In the genomic region with DNA sequence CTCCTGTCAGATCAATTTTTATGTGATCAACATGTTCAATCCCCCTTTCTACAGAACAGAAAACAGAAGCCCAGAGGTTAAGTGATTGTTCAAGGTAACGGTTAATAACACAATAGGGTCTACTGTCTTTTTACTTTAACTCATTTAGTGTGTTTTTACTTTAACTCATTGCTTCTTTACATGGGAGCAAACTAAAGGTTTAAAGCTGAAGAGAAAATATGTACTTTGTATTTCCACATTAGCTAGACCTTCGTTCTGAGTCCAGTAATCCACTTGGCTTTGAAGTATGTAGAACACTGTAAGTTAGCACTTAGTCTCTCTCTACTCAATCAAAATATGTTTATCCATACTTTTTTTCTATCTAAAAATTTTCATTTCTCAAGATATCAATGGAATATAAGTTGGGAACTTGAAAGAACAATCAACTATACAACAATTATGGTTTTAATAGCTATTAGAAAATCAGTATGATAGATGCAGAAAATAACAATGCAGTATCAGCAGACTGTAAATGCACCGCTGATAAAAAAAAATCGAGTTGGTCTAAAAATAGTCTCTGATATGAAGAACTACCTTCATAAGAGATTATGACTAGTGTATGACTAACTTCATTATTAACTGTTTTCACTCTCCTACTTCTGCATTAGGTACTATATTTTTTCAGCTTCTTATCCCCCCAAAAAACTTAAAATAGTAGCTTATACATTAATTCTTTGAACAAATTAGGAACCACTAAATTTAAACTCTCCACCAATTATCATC, we compare ENCODE assay signal across 30 cellular contexts. TPM values are rescaled to one million over a fixed set of nuclear protein-coding genes. Genes with fewer than 3 reads are reported as not detected.
DNase-seq lines count a peak whose midpoint lies in the region; ATAC-seq, FAIRE-seq and TF ChIP-seq lines count a peak whose summit lies in the region.
"Had no signal": no experiment of that assay in that cellular context is flagged by ENCODE, and none has a peak within 500 bp of the region (broad histone marks: within the 10 kb centered on the region; RNA-seq: fewer than 3 reads in every experiment).

No MANE protein-coding gene starts in this region.

- H2BK120ac ChIP-seq in trophoblast cell (ENCODE audit: insufficient read depth, low read length, poor library complexity): no peak overlapping the region

- TF ChIP-seq RAD21 in HepG2 (CRISPR knock-in tag; IDR thresholded peaks at IDR 0.05): no peak

- H3K79me1 ChIP-seq in trophoblast cell (ENCODE audit: low read length): no peaks in the 10 kb centered on the region

- POLR2A ChIA-PET in HepG2 (lab: Yijun Ruan, JAX): interaction anchor here (1.3 kb wide), 1 partner anchor 20 kb away, joined by 5 read pairs; no protein-coding TSS in a partner anchor

- H4K91ac ChIP-seq in trophoblast cell (ENCODE audit: low read depth, low read length): no peak overlapping the region

- TF ChIP-seq EP300 in HepG2 (IDR thresholded peaks at IDR 0.05; ENCODE audit: low read depth in 2 of 2, low read length in 2 of 2): peak; percentile 44 to 90; a peak in 3 of 4 replicates
- TF ChIP-seq EP300 in HepG2 (CRISPR knock-in tag; IDR thresholded peaks at IDR 0.05; ENCODE audit: borderline replicate concordance): no peak

- no peak overlapping the region for H2BK12ac ChIP-seq in trophoblast cell (ENCODE audit: low read length)

- peak; percentile 17 for FAIRE-seq in GM12892 (lab: Jason Lieb, UNC)
- no peak for FAIRE-seq in bronchial epithelial cell (lab: Jason Lieb, UNC)
- peak; percentile 73 for FAIRE-seq in HepG2 (lab: Jason Lieb, UNC)
- FAIRE-seq: colon had no signal

- intact Hi-C loops in HepG2 (cut with micrococcal nuclease; ENCODE audit: unreplicated experiment): loop anchor here (5.0 kb wide), 1 partner anchor 60 kb away; no protein-coding TSS in a partner anchor

- ATAC-seq in HepG2: peak; percentile 97
- no peak for ATAC-seq in HG03280 (IDR thresholded peaks at IDR 0.05; ENCODE audit: unreplicated experiment)
- ATAC-seq: naive thymus-derived CD4-positive, alpha-beta T cell had no signal

- TF ChIP-seq CTCF in bronchial epithelial cell (IDR thresholded peaks at IDR 0.05; ENCODE audit: insufficient read depth, low read length, severe bottlenecking): no peak
- TF ChIP-seq CTCF in HepG2 (CRISPR knock-in tag; IDR thresholded peaks at IDR 0.05): no peak

- TF ChIP-seq POLR2A in GM12892 (IDR thresholded peaks at IDR 0.05; ENCODE audit: low read depth, low read length): no peak
- no peak for TF ChIP-seq POLR2A in HepG2 (IDR thresholded peaks at IDR 0.05; ENCODE audit: insufficient read depth in 1 of 2, low read depth in 2 of 2, low read length in 2 of 2)

- H3K23ac ChIP-seq in trophoblast cell (ENCODE audit: low read length): no peak overlapping the region

- 0 out of 2 replicates have a peak overlapping the region, but pooled peaks have one; percentile 4 for H3K9ac ChIP-seq in HepG2 (ENCODE audit: insufficient read depth, low read depth, low read length)
- no peak overlapping the region for H3K9ac ChIP-seq in trophoblast cell (ENCODE audit: low read length)

- CTCF ChIA-PET in HepG2 (lab: Yijun Ruan, JAX; ENCODE audit: low intra/inter-chr PET ratio, low total read pairs): no interaction called here

- BruUV-seq in HepG2 (replicated peaks; lab: Mats Ljungman, UMichigan): no TSS peak

- in situ Hi-C loops in HepG2 (cut with HindIII; ENCODE audit: extremely low pct_ligation_motif_present, low pct_unique_long_range_greater_than_20kb): no loop called here

- H3K18ac ChIP-seq in trophoblast cell (ENCODE audit: low read length): no peak overlapping the region

- 26% methylated on average over 4 of the region's 4 CpGs for WGBS in HepG2 (ENCODE audit: low lambda C conversion rate)
- no CpG with 5 or more reads among the region's 4 CpGs for WGBS in trophoblast cell (ENCODE audit: extremely low coverage, insufficient coverage, insufficient read length)

- H3K4me1 ChIP-seq in HepG2 (ENCODE audit: insufficient read depth, low read length): peaks cover 53% of the 10 kb centered on the region
- no peaks in the 10 kb centered on the region for H3K4me1 ChIP-seq in trophoblast cell (ENCODE audit: control insufficient read depth in 1 of 2, insufficient read depth in 2 of 2, low read length in 2 of 2)
- H3K4me1 ChIP-seq: breast epithelium, HAP-1, prostate gland had no signal

- H4K12ac ChIP-seq in trophoblast cell (ENCODE audit: low read depth, low read length): no peak overlapping the region

- H3K79me2 ChIP-seq in HepG2 (ENCODE audit: insufficient read depth, low read length) (peaks cover 4% of the 10 kb centered on the region), trophoblast cell (ENCODE audit: control insufficient read depth, insufficient read depth, low read length, poor library complexity) (no peaks in the 10 kb centered on the region)

- H2AFZ ChIP-seq in HepG2 (ENCODE audit: low read length) (no peak overlapping the region), trophoblast cell (ENCODE audit: insufficient read depth, low read length, poor library complexity) (no peak overlapping the region)
- H2AFZ ChIP-seq: PC-9 had no signal

- no peak overlapping the region for H3K4ac ChIP-seq in trophoblast cell (ENCODE audit: low read depth, low read length)

- H3K14ac ChIP-seq in trophoblast cell (ENCODE audit: low read length): no peak overlapping the region

- no peak overlapping the region for H2BK5ac ChIP-seq in trophoblast cell (ENCODE audit: low read depth, low read length, poor library complexity)

- H3K4me3 ChIP-seq in bronchial epithelial cell (ENCODE audit: low read depth, low read length) (no peak overlapping the region), HepG2 (replicated peaks in 1 of 3; ENCODE audit: insufficient read depth in 1 of 3, low read depth in 2 of 3, low read length in 3 of 3) (peak overlapping the region in 1 of 3 experiments; percentile 5; a peak in 1 of 6 replicates), trophoblast cell (ENCODE audit: low read depth, low read length) (no peak overlapping the region)
- H3K4me3 ChIP-seq: breast epithelium, HAP-1, left ventricle myocardium inferior, MG63, PC-9, prostate gland, sigmoid colon, tibial nerve had no signal

- H3K9me3 ChIP-seq in HepG2 (ENCODE audit: low read length) (no peaks in the 10 kb centered on the region), trophoblast cell (ENCODE audit: insufficient read depth, low read depth, low read length) (no peaks in the 10 kb centered on the region)
- H3K9me3 ChIP-seq: breast epithelium, HAP-1, left ventricle myocardium inferior, MG63, prostate gland, sigmoid colon, tibial nerve had no signal

- H3K4me2 ChIP-seq in HepG2 (ENCODE audit: low read depth, low read length) (peak overlapping the region; percentile 53), trophoblast cell (ENCODE audit: low read length) (no peak overlapping the region)
- H3K4me2 ChIP-seq: PC-9 had no signal

- H4K20me1 ChIP-seq in HepG2 (ENCODE audit: insufficient read depth, low read length): no peaks in the 10 kb centered on the region

- DNase-seq in GM12892 (ENCODE audit: insufficient read length): no peak
- DNase-seq in LHCN-M2 (ENCODE audit: low read depth): peak; percentile 11
- DNase-seq in bronchial epithelial cell (ENCODE audit: low read depth): peak; percentile 68
- peak; percentile 79 for DNase-seq in HepG2 (ENCODE audit: low spot score)
- no peak for DNase-seq in trophoblast cell
- DNase-seq in DMS153 (lab: John Stamatoyannopoulos, UW): no peak
- no peak for DNase-seq in NCI-H2081 treated with DMSO at 0.1 percent for 48 hours (lab: John Stamatoyannopoulos, UW)
- DNase-seq: activated CD4-positive, alpha-beta memory T cell treated with anti-CD3 and anti-CD28 coated beads, Interleukin-2, amount 10 ng/mL, durations not matched to agents 7 days and 5 days; activated CD8-positive, alpha-beta memory T cell treated with anti-CD3 and anti-CD28 coated beads, Interleukin-2, amount 50 U/mL, for 4 hours; activated naive CD4-positive, alpha-beta T cell treated with anti-CD3 and anti-CD28 coated beads for 36 hours; CD8-positive, alpha-beta memory T cell; DMS 273 treated with DMSO at 0.1 percent for 48 hours; hypothalamus; left ventricle myocardium inferior; MG63; naive thymus-derived CD4-positive, alpha-beta T cell; NCI-H1417; NCI-H2029; NCI-H524 treated with DMSO at 0.1 percent for 48 hours; NK-92 treated with Interleukin-12 subunit alpha and Interleukin-12 subunit beta, amount 100 ng/mL, for 24 hours; PC-9; Right ventricle myocardium superior; sigmoid colon; stimulated activated CD4-positive, alpha-beta T cell treated with anti-CD3 and anti-CD28 coated beads, Interleukin-4, amount 100 ng/mL, for 4 hours had no signal

- no peaks in the 10 kb centered on the region for H3K27me3 ChIP-seq in bronchial epithelial cell (ENCODE audit: control insufficient read depth, insufficient read depth, low read length)
- no peaks in the 10 kb centered on the region for H3K27me3 ChIP-seq in HepG2 (ENCODE audit: control insufficient read depth in 1 of 2, insufficient read depth in 2 of 2, low read length in 2 of 2)
- no peaks in the 10 kb centered on the region for H3K27me3 ChIP-seq in trophoblast cell (ENCODE audit: insufficient read depth, low read length)
- H3K27me3 ChIP-seq: breast epithelium, MG63, sigmoid colon, tibial nerve had no signal

- H3K27ac ChIP-seq in HepG2 (ENCODE audit: extremely low read length, insufficient read depth, low read length): peak overlapping the region; percentile 79
- no peak overlapping the region for H3K27ac ChIP-seq in trophoblast cell (ENCODE audit: low read depth, low read length)
- H3K27ac ChIP-seq: breast epithelium, left ventricle myocardium inferior, PC-9, prostate gland, sigmoid colon, tibial nerve had no signal

- no peak overlapping the region for H2AK5ac ChIP-seq in trophoblast cell (ENCODE audit: low read length)

- H4K8ac ChIP-seq in trophoblast cell (ENCODE audit: low read depth, low read length): no peak overlapping the region

- H3K36me3 ChIP-seq in bronchial epithelial cell (ENCODE audit: control insufficient read depth, insufficient read depth, low read length) (peaks cover 1% of the 10 kb centered on the region), HepG2 (replicated peaks in 1 of 2; ENCODE audit: control insufficient read depth in 1 of 2, insufficient read depth in 2 of 2, low read length in 2 of 2) (peaks cover 2 to 22% of the 10 kb centered on the region in 2 experiments), trophoblast cell (ENCODE audit: control insufficient read depth in 1 of 2, insufficient read depth in 2 of 2, low read length in 2 of 2) (peaks cover 0 to 3% of the 10 kb centered on the region in 2 experiments)
- H3K36me3 ChIP-seq: breast epithelium, prostate gland had no signal

RNA-seq across cellular contexts. Expression of gene PGGT1B, which starts 20.6 kb away (rescaled TPM):
- polyA plus RNA-seq in GM12892 (2012; ENCODE audit: missing spikeins): 10.7 TPM
- 9.3 and 11.0 TPM in 2 replicates for total RNA-seq in LHCN-M2 (2014; rRNA removed)
- polyA plus RNA-seq in LHCN-M2 (2012): 9.0 TPM
- total RNA-seq in bronchial epithelial cell: 18.4 and 28.9 TPM in 2 replicates
- 42.7 and 72.3 TPM in 2 replicates for total RNA-seq in HepG2 (2016; rRNA removed; fragmentation: Illumina TruSeq; extraction: Trizol)
- 6.9 and 11.3 TPM in 2 replicates for total RNA-seq in HepG2 (2016; cell fraction: cytosol; rRNA removed; fragmentation: Illumina TruSeq; extraction: Trizol; ENCODE audit: low read depth)
- total RNA-seq in HepG2 (2016; cell fraction: insoluble cytoplasmic fraction; rRNA removed; fragmentation: Illumina TruSeq; extraction: Trizol): 42.3 and 71.1 TPM in 2 replicates
- 11.0 and 14.9 TPM in 2 replicates for total RNA-seq in HepG2 (2016; cell fraction: membrane; rRNA removed; fragmentation: Illumina TruSeq; extraction: Trizol)
- total RNA-seq in HepG2 (2016; cell fraction: nucleus; rRNA removed; fragmentation: Illumina TruSeq; extraction: Trizol): 30.4 and 38.7 TPM in 2 replicates
- polyA plus RNA-seq in HepG2 (2011; rRNA removed): 2.4 and 2.9 TPM in 2 replicates
- polyA plus RNA-seq in HepG2 (2011; cell fraction: cytosol; rRNA removed): 0.98 and 1.6 TPM in 2 replicates
- 2.6 and 3.5 TPM in 2 replicates for polyA plus RNA-seq in HepG2 (2011; cell fraction: nucleus; rRNA removed)
- 13.0 and 18.1 TPM in 2 replicates for polyA plus RNA-seq in HepG2 (2012)
- 1.2 TPM in 2 replicates for polyA plus RNA-seq in HepG2 (2016; cell fraction: cytosol; fragmentation: Illumina TruSeq; extraction: Trizol; ENCODE audit: low read depth)
- polyA plus RNA-seq in HepG2 (2016; cell fraction: insoluble cytoplasmic fraction; fragmentation: Illumina TruSeq; extraction: Trizol; ENCODE audit: low read depth): 36.6 and 42.3 TPM in 2 replicates
- 3.0 and 3.3 TPM in 2 replicates for polyA plus RNA-seq in HepG2 (2016; cell fraction: membrane; fragmentation: Illumina TruSeq; extraction: Trizol; ENCODE audit: low read depth)
- 15.9 and 18.8 TPM in 2 replicates for polyA plus RNA-seq in HepG2 (2016; cell fraction: nucleus; fragmentation: Illumina TruSeq; extraction: Trizol; ENCODE audit: insufficient read depth, low read depth)
- polyA minus RNA-seq in HepG2 (2011; rRNA and poly(A)+ RNA removed; ENCODE audit: low replicate concordance): 18.2 and 26.2 TPM in 2 replicates
- 4.9 and 5.5 TPM in 2 replicates for polyA minus RNA-seq in HepG2 (2011; cell fraction: cytosol; rRNA and poly(A)+ RNA removed)
- polyA minus RNA-seq in HepG2 (2011; cell fraction: nucleus; rRNA and poly(A)+ RNA removed): 56.8 and 69.8 TPM in 2 replicates
- polyA plus RNA-seq in trophoblast cell (2013): 5.8 and 5.9 TPM in 2 replicates

RNA-seq across cellular contexts. Expression of gene CCDC112, which starts 54.4 kb away (rescaled TPM):
- 5.0 TPM for polyA plus RNA-seq in GM12892 (2012; ENCODE audit: missing spikeins)
- total RNA-seq in LHCN-M2 (2014; rRNA removed) (10.2 and 12.4 TPM in 2 replicates), bronchial epithelial cell (4.5 and 4.9 TPM in 2 replicates), HepG2 (2016; rRNA removed; fragmentation: Illumina TruSeq; extraction: Trizol) (2.8 and 3.3 TPM in 2 replicates)
- polyA plus RNA-seq in LHCN-M2 (2012): 2.7 TPM
- total RNA-seq in HepG2 (2016; cell fraction: cytosol; rRNA removed; fragmentation: Illumina TruSeq; extraction: Trizol; ENCODE audit: low read depth): 1.2 and 2.0 TPM in 2 replicates
- total RNA-seq in HepG2 (2016; cell fraction: insoluble cytoplasmic fraction; rRNA removed; fragmentation: Illumina TruSeq; extraction: Trizol): 3.4 and 3.8 TPM in 2 replicates
- total RNA-seq in HepG2 (2016; cell fraction: membrane; rRNA removed; fragmentation: Illumina TruSeq; extraction: Trizol): 1.9 and 2.1 TPM in 2 replicates
- total RNA-seq in HepG2 (2016; cell fraction: nucleus; rRNA removed; fragmentation: Illumina TruSeq; extraction: Trizol): 3.8 and 6.0 TPM in 2 replicates
- polyA plus RNA-seq in HepG2 (2011; rRNA removed): 0.78 and 1.1 TPM in 2 replicates
- polyA plus RNA-seq in HepG2 (2011; cell fraction: cytosol; rRNA removed): 0.64 and 0.81 TPM in 2 replicates
- 0.45 and 0.71 TPM in 2 replicates for polyA plus RNA-seq in HepG2 (2011; cell fraction: nucleus; rRNA removed)
- polyA plus RNA-seq in HepG2 (2012): 2.5 and 3.9 TPM in 2 replicates
- 0.85 and 0.99 TPM in 2 replicates for polyA plus RNA-seq in HepG2 (2016; cell fraction: cytosol; fragmentation: Illumina TruSeq; extraction: Trizol; ENCODE audit: low read depth)
- 4.0 and 4.9 TPM in 2 replicates for polyA plus RNA-seq in HepG2 (2016; cell fraction: insoluble cytoplasmic fraction; fragmentation: Illumina TruSeq; extraction: Trizol; ENCODE audit: low read depth)
- polyA plus RNA-seq in HepG2 (2016; cell fraction: membrane; fragmentation: Illumina TruSeq; extraction: Trizol; ENCODE audit: low read depth): 1.1 and 1.7 TPM in 2 replicates
- 5.2 and 9.4 TPM in 2 replicates for polyA plus RNA-seq in HepG2 (2016; cell fraction: nucleus; fragmentation: Illumina TruSeq; extraction: Trizol; ENCODE audit: insufficient read depth, low read depth)
- polyA minus RNA-seq in HepG2 (2011; rRNA and poly(A)+ RNA removed; ENCODE audit: low replicate concordance): 0.18 and 0.44 TPM in 2 replicates
- 0.69 and 1.4 TPM in 2 replicates for polyA minus RNA-seq in HepG2 (2011; cell fraction: cytosol; rRNA and poly(A)+ RNA removed)
- 4.2 and 4.8 TPM in 2 replicates for polyA minus RNA-seq in HepG2 (2011; cell fraction: nucleus; rRNA and poly(A)+ RNA removed)
- polyA plus RNA-seq in trophoblast cell (2013): 2.6 and 3.1 TPM in 2 replicates

Comparison
In these comparisons a context has a peak if more than half of its experiments do, and no peak if none do; other contexts are left out.
1. DNase-seq: peak in LHCN-M2 (single experiment), bronchial epithelial cell (single experiment) and HepG2 (single experiment); none in GM12892 (single experiment), trophoblast cell (0 of 2), DMS153 (single experiment) and NCI-H2081 treated with DMSO at 0.1 percent for 48 hours (single experiment).